ENCODE assay signal across 23 cellular contexts in the genomic region with DNA sequence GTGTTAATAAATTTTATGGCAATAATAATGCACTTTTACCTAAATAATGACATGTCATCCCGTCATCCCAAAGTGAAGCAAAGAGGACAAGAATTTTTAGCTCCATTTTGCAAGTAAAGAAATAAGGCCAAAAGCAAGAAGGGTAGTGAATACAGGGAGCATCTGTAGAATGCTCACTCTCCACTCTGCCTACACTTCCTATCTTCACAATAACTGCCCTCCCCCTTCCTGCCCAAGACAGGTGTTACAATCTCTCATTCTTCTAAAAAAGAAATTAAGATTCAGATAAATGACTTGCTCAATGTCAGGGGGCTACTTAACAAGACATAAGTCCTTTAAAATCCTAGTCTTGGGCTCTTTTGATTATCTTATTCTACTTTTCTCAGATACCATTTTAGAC. TPM values are rescaled to one million over a fixed set of nuclear protein-coding genes. Genes with fewer than 3 reads are reported as not detected.
A peak's percentile ranks its signal among the peaks of the same experiment; 100 is the strongest.
DNase-seq lines count a peak whose midpoint lies in the region; ATAC-seq and TF ChIP-seq lines count a peak whose summit lies in the region.
"Had no signal": no experiment of that assay in that cellular context is flagged by ENCODE, and none has a peak within 500 bp of the region (broad histone marks: within the 10 kb centered on the region; RNA-seq: fewer than 3 reads in every experiment).

No MANE protein-coding gene starts in this region.

- H3K9me3 Mint-ChIP-seq in activated CD8-positive, alpha-beta T cell treated with anti-CD3 and anti-CD28 coated beads, Interleukin-2, amount 10 ng/mL, durations not matched to agents 7 days and 5 days (ENCODE audit: insufficient read depth), result no peaks in the 10 kb centered on the region
- H3K9me3 Mint-ChIP-seq in activated CD8-positive, alpha-beta T cell treated with anti-CD3 and anti-CD28 coated beads for 36 hours, result no peaks in the 10 kb centered on the region
- H3K9me3 Mint-ChIP-seq in H9 (no peaks in the 10 kb centered on the region), MCF 10A (ENCODE audit: unreplicated experiment) (no peaks in the 10 kb centered on the region)
- H3K9me3 Mint-ChIP-seq: dendritic cell treated with granulocyte-macrophage colony-stimulating factor and Interleukin-4, amounts not matched to agents 40 ng/mL and 50 ng/mL, for 4 days had no signal

- no peaks in the 10 kb centered on the region for H3K9me3 ChIP-seq in OCI-LY7 (ENCODE audit: low read length)
- no peaks in the 10 kb centered on the region for H3K9me3 ChIP-seq in trophoblast cell (ENCODE audit: insufficient read depth, low read depth, low read length)
- no peaks in the 10 kb centered on the region for H3K9me3 ChIP-seq in H9 (ENCODE audit: control insufficient read depth, low read depth, low read length)
- H3K9me3 ChIP-seq: esophagus squamous epithelium, HAP-1, vagina had no signal

- no peak overlapping the region for H2BK120ac ChIP-seq in trophoblast cell (ENCODE audit: insufficient read depth, low read length, poor library complexity)
- no peak overlapping the region for H2BK120ac ChIP-seq in H9 (ENCODE audit: low read depth, low read length, poor library complexity, severe bottlenecking)

- no peak overlapping the region for H4K12ac ChIP-seq in trophoblast cell (ENCODE audit: low read depth, low read length)

- H2BK5ac ChIP-seq in trophoblast cell (ENCODE audit: low read depth, low read length, poor library complexity) (no peak overlapping the region), H9 (ENCODE audit: insufficient read length, low read length) (no peak overlapping the region)

- H3K4me3 ChIP-seq in OCI-LY7 (ENCODE audit: low read depth, low read length, poor library complexity, severe bottlenecking) (no peak overlapping the region), trophoblast cell (ENCODE audit: low read depth, low read length) (no peak overlapping the region)
- H3K4me3 ChIP-seq: esophagus squamous epithelium, HAP-1, vagina had no signal

- H4K20me1 ChIP-seq in OCI-LY7 (ENCODE audit: insufficient read depth, low read length), result peaks cover 6% of the 10 kb centered on the region
- H4K20me1 ChIP-seq in H9 (ENCODE audit: control insufficient read depth, insufficient read depth, insufficient read length), result no peaks in the 10 kb centered on the region

- H3K4me1 Mint-ChIP-seq in activated CD8-positive, alpha-beta T cell treated with anti-CD3 and anti-CD28 coated beads, Interleukin-2, amount 10 ng/mL, durations not matched to agents 7 days and 5 days (ENCODE audit: low read depth), result peaks cover 24% of the 10 kb centered on the region
- H3K4me1 Mint-ChIP-seq in activated CD8-positive, alpha-beta T cell treated with anti-CD3 and anti-CD28 coated beads for 36 hours (ENCODE audit: low read depth), result peaks cover 24% of the 10 kb centered on the region
- peaks cover 15 to 29% of the 10 kb centered on the region in 2 experiments for H3K4me1 Mint-ChIP-seq in H9
- peaks cover 26% of the 10 kb centered on the region for H3K4me1 Mint-ChIP-seq in MCF 10A (ENCODE audit: insufficient read depth, unreplicated experiment)

- no peak overlapping the region for H3K9ac ChIP-seq in trophoblast cell (ENCODE audit: low read length)
- no peak overlapping the region for H3K9ac ChIP-seq in H9 (ENCODE audit: extremely low read depth, insufficient read length, low read length)

- H3K36me3 Mint-ChIP-seq in activated CD8-positive, alpha-beta T cell treated with anti-CD3 and anti-CD28 coated beads, Interleukin-2, amount 10 ng/mL, durations not matched to agents 7 days and 5 days (ENCODE audit: low read depth), result peaks cover 10% of the 10 kb centered on the region
- H3K36me3 Mint-ChIP-seq in activated CD8-positive, alpha-beta T cell treated with anti-CD3 and anti-CD28 coated beads for 36 hours (ENCODE audit: low read depth), result peaks cover 13% of the 10 kb centered on the region
- H3K36me3 Mint-ChIP-seq in H9 (ENCODE audit: insufficient read depth in 1 of 3, low read depth in 3 of 3) (peaks cover 2 to 22% (median 7%) of the 10 kb centered on the region in 3 experiments; a peak in 6 of 7 replicates), MCF 10A (ENCODE audit: insufficient read depth, unreplicated experiment) (peaks cover 4% of the 10 kb centered on the region)

- POLR2A ChIA-PET in activated CD8-positive, alpha-beta T cell treated with anti-CD3 and anti-CD28 coated beads, Interleukin-2, amount 10 ng/mL, durations not matched to agents 7 days and 5 days (lab: Charles Lee), result no interaction called here
- POLR2A ChIA-PET in activated CD8-positive, alpha-beta T cell treated with anti-CD3 and anti-CD28 coated beads for 36 hours (lab: Charles Lee), result no interaction called here
- POLR2A ChIA-PET in OCI-LY7 (lab: Charles Lee), result interaction anchor here (0.8 to 2.3 kb wide), 6 partner anchors 10 to 336 kb away, joined by 3 to 7 read pairs (median 4); no protein-coding TSS in a partner anchor
- POLR2A ChIA-PET in MCF 10A (lab: Yijun Ruan, JAX), result interaction anchor here (1.0 to 2.5 kb wide), 4 partner anchors 9 to 37 kb away, joined by 3 to 14 read pairs (median 4); a partner anchor contains a TSS

- H3K27ac Mint-ChIP-seq in activated CD8-positive, alpha-beta T cell treated with anti-CD3 and anti-CD28 coated beads, Interleukin-2, amount 10 ng/mL, durations not matched to agents 7 days and 5 days, result no peak overlapping the region
- no peak overlapping the region for H3K27ac Mint-ChIP-seq in activated CD8-positive, alpha-beta T cell treated with anti-CD3 and anti-CD28 coated beads for 36 hours
- H3K27ac Mint-ChIP-seq in H9 (peak overlapping the region in 1 of 3 experiments; percentile 85; a peak in 3 of 7 replicates), MCF 10A (ENCODE audit: low read depth, unreplicated experiment) (no peak overlapping the region)
- H3K27ac Mint-ChIP-seq: dendritic cell treated with granulocyte-macrophage colony-stimulating factor and Interleukin-4, amounts not matched to agents 40 ng/mL and 50 ng/mL, for 4 days; nephron progenitor cell had no signal

- intact Hi-C loops in activated CD8-positive, alpha-beta T cell treated with anti-CD3 and anti-CD28 coated beads for 36 hours (cut with micrococcal nuclease), result no loop called here
- intact Hi-C loops in OCI-LY7 (cut with micrococcal nuclease; ENCODE audit: unreplicated experiment) (no loop called here), MCF 10A (cut with micrococcal nuclease) (loop anchor here (10.0 kb wide), 1 partner anchor 1953 kb away; no protein-coding TSS in a partner anchor)

- no peak overlapping the region for H3K4me3 Mint-ChIP-seq in activated CD8-positive, alpha-beta T cell treated with anti-CD3 and anti-CD28 coated beads, Interleukin-2, amount 10 ng/mL, durations not matched to agents 7 days and 5 days
- no peak overlapping the region for H3K4me3 Mint-ChIP-seq in activated CD8-positive, alpha-beta T cell treated with anti-CD3 and anti-CD28 coated beads for 36 hours
- H3K4me3 Mint-ChIP-seq in H9, result no peak overlapping the region
- no peak overlapping the region for H3K4me3 Mint-ChIP-seq in MCF 10A (ENCODE audit: unreplicated experiment)
- H3K4me3 Mint-ChIP-seq: dendritic cell treated with granulocyte-macrophage colony-stimulating factor and Interleukin-4, amounts not matched to agents 40 ng/mL and 50 ng/mL, for 4 days; nephron progenitor cell had no signal

- H3K27me3 Mint-ChIP-seq in activated CD8-positive, alpha-beta T cell treated with anti-CD3 and anti-CD28 coated beads, Interleukin-2, amount 10 ng/mL, durations not matched to agents 7 days and 5 days (ENCODE audit: low read depth), result no peaks in the 10 kb centered on the region
- H3K27me3 Mint-ChIP-seq in activated CD8-positive, alpha-beta T cell treated with anti-CD3 and anti-CD28 coated beads for 36 hours, result no peaks in the 10 kb centered on the region
- H3K27me3 Mint-ChIP-seq in H9 (ENCODE audit: low read depth), result no peaks in the 10 kb centered on the region
- no peaks in the 10 kb centered on the region for H3K27me3 Mint-ChIP-seq in MCF 10A (ENCODE audit: insufficient read depth, unreplicated experiment)
- H3K27me3 Mint-ChIP-seq: dendritic cell treated with granulocyte-macrophage colony-stimulating factor and Interleukin-4, amounts not matched to agents 40 ng/mL and 50 ng/mL, for 4 days had no signal

- TF ChIP-seq CTCF in activated CD8-positive, alpha-beta T cell treated with anti-CD3 and anti-CD28 coated beads for 36 hours (IDR thresholded peaks at IDR 0.05), result no peak
- no peak for TF ChIP-seq CTCF in OCI-LY7 (conservative IDR thresholded peaks at IDR 0.05; ENCODE audit: low read length)
- TF ChIP-seq CTCF in H9 (conservative IDR thresholded peaks at IDR 0.05), result no peak
- TF ChIP-seq CTCF in MCF 10A (IDR thresholded peaks at IDR 0.05; ENCODE audit: unreplicated experiment), result no peak

- ATAC-seq in activated CD8-positive, alpha-beta T cell treated with anti-CD3 and anti-CD28 coated beads, Interleukin-2, amount 10 ng/mL, durations not matched to agents 7 days and 5 days, result peak; percentile 42
- ATAC-seq in activated CD8-positive, alpha-beta T cell treated with anti-CD3 and anti-CD28 coated beads for 36 hours, result no peak
- peak; percentile 47 for ATAC-seq in HG02759 (IDR thresholded peaks at IDR 0.05; ENCODE audit: unreplicated experiment)

- no peak overlapping the region for H2BK15ac ChIP-seq in H9 (ENCODE audit: low read depth, low read length)

- H3K27me3 ChIP-seq in trophoblast cell (ENCODE audit: insufficient read depth, low read length), result no peaks in the 10 kb centered on the region
- H3K27me3 ChIP-seq in H9 (ENCODE audit: insufficient read depth, low read length), result no peaks in the 10 kb centered on the region
- H3K27me3 ChIP-seq: esophagus squamous epithelium, vagina had no signal

- no peaks in the 10 kb centered on the region for H3K36me3 ChIP-seq in OCI-LY7 (ENCODE audit: insufficient read depth, low read length)
- peaks cover 9 to 13% of the 10 kb centered on the region in 2 experiments for H3K36me3 ChIP-seq in trophoblast cell (ENCODE audit: control insufficient read depth in 1 of 2, insufficient read depth in 2 of 2, low read length in 2 of 2)
- H3K36me3 ChIP-seq: esophagus squamous epithelium, HAP-1, vagina had no signal

- H3T11ph ChIP-seq in H9 (ENCODE audit: low read length), result no peak overlapping the region

- no peaks in the 10 kb centered on the region for H3K9me2 ChIP-seq in OCI-LY7 (ENCODE audit: insufficient read depth, low read length)

- H2AK5ac ChIP-seq in trophoblast cell (ENCODE audit: low read length) (no peak overlapping the region), H9 (ENCODE audit: insufficient read length, low read length) (no peak overlapping the region)

- BruUV-seq in OCI-LY7 (replicated peaks; lab: Mats Ljungman, UMichigan), result no TSS peak
- no TSS peak for BruUV-seq in MCF 10A (replicated peaks; lab: Mats Ljungman, UMichigan)

- no peaks in the 10 kb centered on the region for H3K23me2 ChIP-seq in H9 (ENCODE audit: insufficient read length, low read depth, low read length, poor library complexity, severe bottlenecking)

- no peak overlapping the region for H2BK12ac ChIP-seq in trophoblast cell (ENCODE audit: low read length)
- no peak overlapping the region for H2BK12ac ChIP-seq in H9 (ENCODE audit: insufficient read length, low read depth, low read length)

- peak overlapping the region; percentile 53 for H3K4ac ChIP-seq in trophoblast cell (ENCODE audit: low read depth, low read length)
- H3K4ac ChIP-seq in H9 (ENCODE audit: low read depth, low read length), result no peak overlapping the region

- H4K5ac ChIP-seq in H9 (ENCODE audit: insufficient read length, low read depth, low read length), result no peak overlapping the region

- H3K14ac ChIP-seq in trophoblast cell (ENCODE audit: low read length) (no peak overlapping the region), H9 (ENCODE audit: insufficient read depth, low read length) (no peak overlapping the region)

- no peak overlapping the region for H3K18ac ChIP-seq in trophoblast cell (ENCODE audit: low read length)
- H3K18ac ChIP-seq in H9 (ENCODE audit: insufficient read length, low read depth, low read length), result no peak overlapping the region

- WGBS in trophoblast cell (ENCODE audit: extremely low coverage, insufficient coverage, insufficient read length), result no CpG with 5 or more reads among the region's 1 CpG
- no CpG with 5 or more reads among the region's 1 CpG for WGBS in H9 (ENCODE audit: extremely low coverage, insufficient read length, low lambda C conversion rate)

- H3K79me2 ChIP-seq in OCI-LY7 (ENCODE audit: insufficient read depth, low read depth, low read length) (peaks cover 55% of the 10 kb centered on the region; the same call in 1 of the 2 replicates), trophoblast cell (ENCODE audit: control insufficient read depth, insufficient read depth, low read length, poor library complexity) (peaks cover 36% of the 10 kb centered on the region), H9 (ENCODE audit: insufficient read depth, low read length) (peaks cover 17% of the 10 kb centered on the region; the same call in 1 of the 2 replicates)

- CTCF ChIA-PET in activated CD8-positive, alpha-beta T cell treated with anti-CD3 and anti-CD28 coated beads, Interleukin-2, amount 10 ng/mL, durations not matched to agents 7 days and 5 days (lab: Charles Lee), result interaction anchor here (0.7 to 2.1 kb wide), 8 partner anchors 14 to 90 kb away, joined by 3 to 9 read pairs (median 4); no protein-coding TSS in a partner anchor
- CTCF ChIA-PET in activated CD8-positive, alpha-beta T cell treated with anti-CD3 and anti-CD28 coated beads for 36 hours (lab: Charles Lee), result interaction anchor here (1.5 to 2.2 kb wide), 2 partner anchors 14 to 86 kb away, joined by 3 to 6 read pairs; no protein-coding TSS in a partner anchor
- CTCF ChIA-PET in OCI-LY7 (lab: Charles Lee; ENCODE audit: unreplicated experiment) (interaction anchor here (0.6 to 0.7 kb wide), 2 partner anchors 10 to 143 kb away, joined by 3 read pairs; no protein-coding TSS in a partner anchor), MCF 10A (lab: Yijun Ruan, JAX) (interaction anchor here (1.0 to 1.7 kb wide), 3 partner anchors 13 to 80 kb away, joined by 3 to 11 read pairs (median 5); no protein-coding TSS in a partner anchor)

- H3K4me1 ChIP-seq in OCI-LY7 (ENCODE audit: insufficient read depth, low read length, poor library complexity, severe bottlenecking) (peaks cover 30% of the 10 kb centered on the region), trophoblast cell (ENCODE audit: control insufficient read depth in 1 of 2, insufficient read depth in 2 of 2, low read length in 2 of 2) (peaks cover 2 to 5% of the 10 kb centered on the region in 2 experiments), H9 (ENCODE audit: insufficient read depth, low read length) (no peaks in the 10 kb centered on the region)

- H4K91ac ChIP-seq in trophoblast cell (ENCODE audit: low read depth, low read length) (no peak overlapping the region), H9 (ENCODE audit: insufficient read length, low read depth, low read length) (no peak overlapping the region)

- no peak overlapping the region for H2BK20ac ChIP-seq in H9 (ENCODE audit: low read depth, low read length, poor library complexity, severe bottlenecking)

- H3K4me2 ChIP-seq in OCI-LY7 (ENCODE audit: low read length), result peak overlapping the region; percentile 54
- no peak overlapping the region for H3K4me2 ChIP-seq in trophoblast cell (ENCODE audit: low read length)
- H3K4me2 ChIP-seq in H9 (ENCODE audit: insufficient read depth, insufficient read length, low read length), result no peak overlapping the region

- H3K27ac ChIP-seq in OCI-LY7 (ENCODE audit: low read depth, low read length, poor library complexity, severe bottlenecking) (peak overlapping the region; percentile 10), trophoblast cell (ENCODE audit: low read depth, low read length) (no peak overlapping the region), H9 (ENCODE audit: insufficient read length, low read depth, low read length) (no peak overlapping the region)
- H3K27ac ChIP-seq: esophagus squamous epithelium, HL-60, vagina, WERI-Rb-1 had no signal

- no peak overlapping the region for H3K23ac ChIP-seq in trophoblast cell (ENCODE audit: low read length)
- H3K23ac ChIP-seq in H9 (ENCODE audit: insufficient read length, low read depth, low read length), result no peak overlapping the region

- H3K56ac ChIP-seq in H9 (ENCODE audit: insufficient read length, low read depth, low read length), result no peak overlapping the region

- H4K8ac ChIP-seq in trophoblast cell (ENCODE audit: low read depth, low read length), result no peak overlapping the region
- H4K8ac ChIP-seq in H9 (replicated peaks; ENCODE audit: insufficient read length, low read depth, low read length), result no peak overlapping the region

- no peak for DNase-seq in activated CD8-positive, alpha-beta T cell treated with anti-CD3 and anti-CD28 coated beads, Interleukin-2, amount 10 ng/mL, durations not matched to agents 7 days and 5 days
- DNase-seq in activated CD8-positive, alpha-beta T cell treated with anti-CD3 and anti-CD28 coated beads for 36 hours, result no peak
- DNase-seq in OCI-LY7 (ENCODE audit: low spot score), result peak; percentile 47
- DNase-seq in trophoblast cell, result no peak
- no peak for DNase-seq in H9
- DNase-seq in MCF 10A (ENCODE audit: unreplicated experiment), result no peak
- no peak for DNase-seq in GDM1 (lab: John Stamatoyannopoulos, UW)
- DNase-seq: activated CD8-positive, alpha-beta memory T cell treated with anti-CD3 and anti-CD28 coated beads for 24 hours; activated gamma-delta T cell treated with Interleukin-2 at 50 U/mL for 16 hours; esophagus squamous epithelium; KG1; mammary epithelial cell; NCI-H146; NCI-H510A; nephron progenitor cell; retina; stimulated activated CD4-positive, alpha-beta T cell treated with anti-CD3 and anti-CD28 coated beads, Interleukin-15, amount 100 ng/mL, for 24 hours; WERI-Rb-1 had no signal

- H3K79me1 ChIP-seq in trophoblast cell (ENCODE audit: low read length) (no peaks in the 10 kb centered on the region), H9 (ENCODE audit: insufficient read depth, low read depth, low read length, poor library complexity, severe bottlenecking) (peaks cover 9% of the 10 kb centered on the region)

- H2AFZ ChIP-seq in OCI-LY7 (ENCODE audit: low read length) (no peak overlapping the region), trophoblast cell (ENCODE audit: insufficient read depth, low read length, poor library complexity) (no peak overlapping the region), H9 (ENCODE audit: low read length) (no peak overlapping the region)

RNA-seq across cellular contexts. Expression of a gene that starts 8.9 kb away (rescaled TPM):
- total RNA-seq in activated CD8-positive, alpha-beta T cell treated with anti-CD3 and anti-CD28 coated beads, Interleukin-2, amount 10 ng/mL, durations not matched to agents 7 days and 5 days, result 10 to 100 TPM; 37.9 to 39.6 TPM
- total RNA-seq in activated CD8-positive, alpha-beta T cell treated with anti-CD3 and anti-CD28 coated beads for 36 hours, result 10 to 100 TPM; 37.8 to 41.2 TPM
- total RNA-seq in OCI-LY7 (2014; rRNA removed; shearing (Covaris generic)), result 23.2 and 23.7 TPM in 2 replicates
- total RNA-seq in OCI-LY7 (2022) (25.5 and 27.2 TPM in 2 replicates), H9 (2021) (86.6 and 96.2 TPM in 2 replicates), MCF 10A (2022) (132 and 145 TPM in 2 replicates)
- 450 and 451 TPM in 2 replicates for polyA plus RNA-seq in trophoblast cell (2013)

Comparison
In these comparisons a context has a peak if more than half of its experiments do, and no peak if none do; other contexts are left out.
1. POLR2A ChIA-PET loops: an anchor here in OCI-LY7 (0.8 to 2.3 kb wide) and MCF 10A (1.0 to 2.5 kb wide); none called in activated CD8-positive, alpha-beta T cell treated with anti-CD3 and anti-CD28 coated beads, Interleukin-2, amount 10 ng/mL, durations not matched to agents 7 days and 5 days and activated CD8-positive, alpha-beta T cell treated with anti-CD3 and anti-CD28 coated beads for 36 hours.